17 cellular contexts compared by ENCODE assay signal in genomic region chr10:96369890-96370574, GRCh38. TPM values are rescaled to one million over a fixed set of nuclear protein-coding genes. Genes with fewer than 3 reads are reported as not detected.
DNase-seq lines count a peak whose midpoint lies in the region; ATAC-seq, FAIRE-seq and TF ChIP-seq lines count a peak whose summit lies in the region.
"Had no signal": no experiment of that assay in that cellular context is flagged by ENCODE, and none has a peak within 500 bp of the region (broad histone marks: within the 10 kb centered on the region; RNA-seq: fewer than 3 reads in every experiment).

No MANE protein-coding gene starts in this region.

- no peaks in the 10 kb centered on the region for H4K20me1 ChIP-seq in HCT116 (ENCODE audit: insufficient read depth)

- H3K9me3 ChIP-seq in HCT116 (ENCODE audit: control insufficient read depth in 1 of 2, insufficient read depth in 1 of 2, low read depth in 1 of 2, low read length in 2 of 2), result no peaks in the 10 kb centered on the region
- no peaks in the 10 kb centered on the region for H3K9me3 ChIP-seq in Peyer's patch
- H3K9me3 ChIP-seq: body of pancreas, psoas muscle had no signal

- RAD21 ChIA-PET in HCT116 (lab: Charles Lee; ENCODE audit: low non-redundant PET in 1 of 2, low total read pairs in 2 of 2, uncharacterized antibody in 2 of 2, unreplicated experiment in 2 of 2), result interaction anchor here in 1 of 2 experiments (0.6 kb wide), 1 partner anchor 140 kb away, joined by 4 read pairs; no protein-coding TSS in a partner anchor

- no TSS peak for BruUV-seq in HCT116 (replicated peaks; lab: Mats Ljungman, UMichigan)

- TF ChIP-seq POLR2A in HCT116 (IDR thresholded peaks at IDR 0.05; ENCODE audit: borderline replicate concordance, extremely low read depth, insufficient read depth, insufficient read length) (no peak), Peyer's patch (IDR thresholded peaks at IDR 0.05) (peak in 1 of 2 donors; percentile 33)

- H3K4me1 ChIP-seq in HCT116 (ENCODE audit: control insufficient read depth in 1 of 2, insufficient read depth in 2 of 2, low read length in 2 of 2) (peaks cover 0 to 18% of the 10 kb centered on the region in 2 experiments; a peak in 3 of 4 replicates), Peyer's patch (peaks cover 0 to 11% (median 0%) of the 10 kb centered on the region in 4 donors)

- in situ Hi-C loops in GM13977 (cut with MboI; ENCODE audit: low pct_unique_long_range_greater_than_20kb, low sequenced_read_pairs, unreplicated experiment), result no loop called here

- H3K36me3 ChIP-seq in HCT116 (ENCODE audit: control insufficient read depth in 1 of 2, insufficient read depth in 2 of 2, low read length in 2 of 2) (no peaks in the 10 kb centered on the region), Peyer's patch (no peaks in the 10 kb centered on the region)

- ATAC-seq in HCT116, result peak; percentile 39
- ATAC-seq: body of pancreas had no signal

- CTCF ChIA-PET in HCT116 (lab: Charles Lee), result interaction anchor here (0.8 to 2.5 kb wide), 12 partner anchors 9 to 656 kb away, joined by 3 to 15 read pairs (median 4); partner anchors contain the start of gene TLL2

- peak overlapping the region; percentile 89 for H2AFZ ChIP-seq in HCT116 (ENCODE audit: low read depth, low read length, poor library complexity, severe bottlenecking)

- DNase-seq in A172 (ENCODE audit: low spot score), result peak; percentile 76
- DNase-seq in HCT116 (ENCODE audit: low read depth, low spot score), result no peak
- DNase-seq in Peyer's patch, result peak in 2 of 3 donors; percentile 71 to 78
- peak; percentile 23 for DNase-seq in fibroblast of mammary gland (ENCODE audit: low read depth)
- DNase-seq in NCI-H526 treated with DMSO at 0.1 percent for 48 hours (lab: John Stamatoyannopoulos, UW), result no peak
- no peak for DNase-seq in GM13977 (ENCODE audit: low spot score)
- no peak for DNase-seq in HTR-8/SVneo (ENCODE audit: insufficient read length, low spot score)
- no peak for DNase-seq in NCI-H2029 treated with DMSO at 0.1 percent for 48 hours (lab: John Stamatoyannopoulos, UW)
- DNase-seq: psoas muscle had no signal

- FAIRE-seq in HTR-8/SVneo (lab: Jason Lieb, UNC), result no peak
- FAIRE-seq: G401.6 had no signal

- POLR2A ChIA-PET in HCT116 (lab: Charles Lee), result no interaction called here

- intact Hi-C loops in HCT116 (cut with micrococcal nuclease), result loop anchor here (10.0 kb wide), 1 partner anchor 275 kb away; no protein-coding TSS in a partner anchor

- no peak for TF ChIP-seq RAD21 in HCT116 (IDR thresholded peaks at IDR 0.05; ENCODE audit: low read depth)

- TF ChIP-seq CTCF in HCT116 (IDR thresholded peaks at IDR 0.05 in 2 of 3, conservative IDR thresholded peaks at IDR 0.05 in 1 of 3; ENCODE audit: borderline replicate concordance in 1 of 3, insufficient read depth in 1 of 3, low read depth in 2 of 3, low read length in 2 of 3), result no peak
- no peak for TF ChIP-seq CTCF in Peyer's patch (IDR thresholded peaks at IDR 0.05)
- no peak for TF ChIP-seq CTCF in fibroblast of mammary gland (conservative IDR thresholded peaks at IDR 0.05; ENCODE audit: control insufficient read depth, insufficient read depth, low read depth, low read length)
- no peak for TF ChIP-seq CTCF in GM13977 (IDR thresholded peaks at IDR 0.05; ENCODE audit: extremely low read depth, insufficient read depth, missing control alignments)

- no peaks in the 10 kb centered on the region for H3K79me2 ChIP-seq in HCT116 (ENCODE audit: insufficient read depth, low read length)

- no peaks in the 10 kb centered on the region for H3K9me2 ChIP-seq in HCT116 (ENCODE audit: insufficient read depth)

- H3K4me2 ChIP-seq in HCT116 (ENCODE audit: low read length), result peak overlapping the region; percentile 30

- H3K27ac ChIP-seq in HCT116 (ENCODE audit: low read depth, low read length), result no peak overlapping the region
- no peak overlapping the region for H3K27ac ChIP-seq in Peyer's patch
- H3K27ac ChIP-seq: body of pancreas, psoas muscle had no signal

- H3K4me3 ChIP-seq in HCT116 (replicated peaks in 1 of 2; ENCODE audit: low read depth in 1 of 2, low read length in 2 of 2) (no peak overlapping the region), Peyer's patch (peak overlapping the region in 1 of 4 donors; percentile 15), fibroblast of mammary gland (ENCODE audit: control insufficient read depth, low read depth, low read length) (no peak overlapping the region)
- H3K4me3 ChIP-seq: body of pancreas, psoas muscle had no signal

- H3K9ac ChIP-seq in HCT116 (ENCODE audit: low read length), result no peak overlapping the region

- H3K27me3 ChIP-seq in HCT116 (ENCODE audit: insufficient read depth, low read length) (no peaks in the 10 kb centered on the region), Peyer's patch (no peaks in the 10 kb centered on the region)
- H3K27me3 ChIP-seq: body of pancreas had no signal

TF ChIP-seq in HCT116, 20 proteins besides CTCF, POLR2A, EP300 and RAD21:
- TF ChIP-seq FOSL1 (IDR thresholded peaks at IDR 0.05; ENCODE audit: low read depth), result no peak
- no peak for TF ChIP-seq EGR1 (IDR thresholded peaks at IDR 0.05; ENCODE audit: low read depth)
- no peak for TF ChIP-seq YY1 (IDR thresholded peaks at IDR 0.05; ENCODE audit: extremely low read depth, insufficient replicate concordance, low read depth, low read length)
- TF ChIP-seq ZNF274 (IDR thresholded peaks at IDR 0.05; ENCODE audit: low read depth, low read length), result no peak
- TF ChIP-seq SRF (IDR thresholded peaks at IDR 0.05; ENCODE audit: low read depth), result no peak
- TF ChIP-seq EZH2 (IDR thresholded peaks at IDR 0.05), result no peak
- no peak for TF ChIP-seq ELF1 (IDR thresholded peaks at IDR 0.05; ENCODE audit: borderline replicate concordance, low read depth)

RNA-seq across cellular contexts. Expression of gene OPALIN, which starts 11.2 kb away (rescaled TPM):
- not detected in 2 replicates for total RNA-seq in A172 (2014; rRNA removed; shearing (Covaris generic))
- total RNA-seq in HCT116 (2021; ENCODE audit: unreplicated experiment) (not detected), Peyer's patch (not detected)
- polyA plus RNA-seq in HCT116 (2012), result not detected in 2 replicates
- total RNA-seq: body of pancreas; CD8-positive, alpha-beta T cell; dermis blood vessel endothelial cell; fibroblast of lung; liver; naive thymus-derived CD4-positive, alpha-beta T cell; psoas muscle; T-helper 17 cell had no signal
- polyA plus RNA-seq: fibroblast of lung; liver; naive thymus-derived CD4-positive, alpha-beta T cell had no signal

Comparison
In these comparisons a context has a peak if more than half of its experiments do, and no peak if none do; other contexts are left out.
1. DNase-seq: peak in A172 (single experiment), Peyer's patch (2 of 3) and fibroblast of mammary gland (single experiment); none in HCT116 (single experiment), NCI-H526 treated with DMSO at 0.1 percent for 48 hours (single experiment), GM13977 (single experiment), HTR-8/SVneo (single experiment) and NCI-H2029 treated with DMSO at 0.1 percent for 48 hours (single experiment).